Comparison of ENCODE assay signal across 19 cellular contexts in genomic region chr13:29597246-29597645, GRCh38.
"Had no signal": no experiment of that assay in that cellular context is flagged by ENCODE, and none has a peak within 500 bp of the region (broad histone marks: within the 10 kb centered on the region; RNA-seq: fewer than 3 reads in every experiment).

No MANE protein-coding gene starts in this region.

- H3K27me3 ChIP-seq: body of pancreas, right lobe of liver, transverse colon, uterus had no signal

- H3K9me3 ChIP-seq: body of pancreas, left ventricle myocardium inferior, right lobe of liver, transverse colon, uterus had no signal

- ATAC-seq: body of pancreas; right lobe of liver; stimulated activated effector memory CD8-positive, alpha-beta T cell treated with anti-CD3 and anti-CD28 coated beads, Interleukin-12 subunit alpha, Interleukin-12 subunit beta, amount 100 ng/mL, for 72 hours had no signal

- DNase-seq: activated CD4-positive, alpha-beta T cell treated with anti-CD3 and anti-CD28 coated beads for 4 hours; activated CD4-positive, alpha-beta T cell treated with anti-CD3 and anti-CD28 coated beads, Interleukin-2, amount 50 U/mL, for 48 hours; activated CD4-positive, CD25-positive, alpha-beta regulatory T cell; activated effector memory CD4-positive, alpha-beta T cell treated with anti-CD3 and anti-CD28 coated beads, Interleukin-2, amount 50 U/mL, for 16 hours; activated naive CD4-positive, alpha-beta T cell treated with anti-CD3 and anti-CD28 coated beads, Interleukin-2, amount 10 ng/mL, durations not matched to agents 7 days and 5 days; activated T-cell treated with anti-CD3 and anti-CD28 coated beads for 4 hours; anterior cingulate cortex; body of pancreas; foreskin fibroblast; kidney glomerular epithelial cell; left ventricle myocardium inferior; posterior cingulate gyrus; right lobe of liver; stimulated activated CD4-positive, alpha-beta T cell treated with anti-CD3 and anti-CD28 coated beads, Interleukin-1b, Interleukin-23, amount 100 ng/mL, for 48 hours; T1000; transverse colon; uterus had no signal

- H3K27ac ChIP-seq: body of pancreas, left ventricle myocardium inferior, right lobe of liver, skin epidermis, transverse colon, uterus had no signal

- H3K9me3 Mint-ChIP-seq: activated naive CD4-positive, alpha-beta T cell treated with anti-CD3 and anti-CD28 coated beads, Interleukin-2, amount 10 ng/mL, durations not matched to agents 7 days and 5 days; stimulated activated effector memory CD8-positive, alpha-beta T cell treated with anti-CD3 and anti-CD28 coated beads, Interleukin-12 subunit alpha, Interleukin-12 subunit beta, amount 100 ng/mL, for 72 hours had no signal

- H3K4me3 ChIP-seq: body of pancreas, left ventricle myocardium inferior, right lobe of liver, skin epidermis, transverse colon, uterus had no signal

- H3K4me1 ChIP-seq: uterus had no signal

- H3K36me3 ChIP-seq: left ventricle myocardium inferior, right lobe of liver, transverse colon, uterus had no signal
